Comparison of ENCODE assay signal across 27 cellular contexts in the genomic region with DNA sequence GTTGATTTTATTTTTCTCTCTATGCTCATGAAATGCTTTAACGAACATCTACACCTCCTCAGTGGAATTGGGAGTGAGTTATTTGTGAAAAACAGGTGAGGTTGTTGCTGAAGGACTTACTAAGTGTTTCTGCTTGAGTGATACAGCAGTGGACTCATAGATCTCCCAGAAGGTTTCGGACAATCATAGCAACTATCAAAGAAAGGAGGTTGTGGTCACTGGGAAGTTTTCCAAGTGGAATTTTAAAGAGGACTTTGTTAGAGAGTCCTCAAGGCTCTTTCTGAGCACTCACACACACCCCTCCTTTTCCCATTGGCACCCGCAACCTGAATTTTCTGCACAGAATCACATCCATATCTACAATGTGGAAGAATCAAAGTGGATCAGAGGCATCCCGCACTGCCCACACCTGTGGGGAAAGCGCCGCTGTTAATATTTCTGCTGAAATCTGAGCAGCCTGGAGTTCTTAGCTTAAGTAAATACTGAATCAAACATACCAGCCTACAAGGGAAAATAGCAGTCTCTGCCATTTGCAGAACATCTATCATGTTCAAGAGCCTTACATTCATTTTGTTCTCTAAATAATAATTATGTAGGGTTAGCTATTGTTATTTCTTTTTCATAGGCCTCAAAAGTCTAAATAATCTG.
A peak's percentile ranks its signal among the peaks of the same experiment; 100 is the strongest.
DNase-seq lines count a peak whose midpoint lies in the region; ATAC-seq lines count a peak whose summit lies in the region.
"Had no signal": no experiment of that assay in that cellular context is flagged by ENCODE, and none has a peak within 500 bp of the region (broad histone marks: within the 10 kb centered on the region; RNA-seq: fewer than 3 reads in every experiment).

No MANE protein-coding gene starts in this region.

- no peak overlapping the region for H4K8ac ChIP-seq in mesendoderm (ENCODE audit: low read depth, low read length)

- H2BK120ac ChIP-seq in mesendoderm (ENCODE audit: low read depth, low read length), result peak overlapping the region; percentile 88

- peak overlapping the region; percentile 74 for H2BK15ac ChIP-seq in mesendoderm (replicated peaks; ENCODE audit: low read depth)

- DNase-seq in NCI-H1105 treated with DMSO at 0.1 percent for 48 hours (lab: John Stamatoyannopoulos, UW) (peak; percentile 28), NCI-H1105 (lab: John Stamatoyannopoulos, UW) (no peak), NCI-H1417 (lab: John Stamatoyannopoulos, UW) (peak; percentile 77 to 92 (median 79)), NCI-H69 (lab: John Stamatoyannopoulos, UW) (peak; percentile 95), mesendoderm (no peak), NCI-H226 (no peak)
- DNase-seq: 8988T; activated CD4-positive, alpha-beta T cell treated with anti-CD3 and anti-CD28 coated beads for 4 hours; activated CD8-positive, alpha-beta memory T cell treated with anti-CD3 and anti-CD28 coated beads for 24 hours; activated T-cell treated with anti-CD3 and anti-CD28 coated beads, Interleukin-2, amount 50 U/mL, for 1 hour; CD4-positive, alpha-beta memory T cell; DMS 273 treated with DMSO at 0.1 percent for 48 hours; effector memory CD4-positive, alpha-beta T cell; erythroblast; GF-D8; heart left ventricle; mesenchymal stem cell; NCI-H510A; psoas muscle; RPMI8226; SK-N-SH; stimulated activated CD8-positive, alpha-beta memory T cell treated with anti-CD3 and anti-CD28 coated beads, Interleukin-4, amount 100 ng/mL, for 48 hours; T-helper 17 cell; transverse colon had no signal

- no CpG with 5 or more reads among the region's 6 CpGs for WGBS in mesendoderm (ENCODE audit: extremely low coverage, insufficient coverage, low lambda C conversion rate)

- no peak overlapping the region for H2BK5ac ChIP-seq in mesendoderm (ENCODE audit: low read length)

- no peaks in the 10 kb centered on the region for H3K79me1 ChIP-seq in mesendoderm (ENCODE audit: low read length)

- H3K4me2 ChIP-seq in mesendoderm (ENCODE audit: low read length), result no peak overlapping the region
- H3K4me2 ChIP-seq: SK-N-SH had no signal

- no peak overlapping the region for H4K5ac ChIP-seq in mesendoderm (ENCODE audit: low read length)

- ATAC-seq in HG03045 (IDR thresholded peaks at IDR 0.05; ENCODE audit: unreplicated experiment) (no peak), HG03442 (IDR thresholded peaks at IDR 0.05; ENCODE audit: unreplicated experiment) (no peak)
- ATAC-seq: psoas muscle, T-helper 17 cell had no signal

- no peak overlapping the region for H3K4me3 ChIP-seq in mesendoderm (ENCODE audit: low read length)
- H3K4me3 ChIP-seq: heart left ventricle, psoas muscle, transverse colon had no signal

- no peak overlapping the region for H3K27ac ChIP-seq in mesendoderm (ENCODE audit: low read depth, low read length)
- H3K27ac ChIP-seq: neutrophil, psoas muscle, transverse colon had no signal

- no peaks in the 10 kb centered on the region for H3K27me3 ChIP-seq in mesendoderm (ENCODE audit: insufficient read depth, low read length, poor library complexity)
- H3K27me3 ChIP-seq: heart left ventricle, transverse colon had no signal

- H3K9ac ChIP-seq in mesendoderm (ENCODE audit: low read length), result no peak overlapping the region
- H3K9ac ChIP-seq: SK-N-SH had no signal

- H2AK5ac ChIP-seq in mesendoderm (ENCODE audit: low read length), result no peak overlapping the region

- no peak overlapping the region for H3K4ac ChIP-seq in mesendoderm (ENCODE audit: low read depth, low read length)

- no peak overlapping the region for H3K23ac ChIP-seq in mesendoderm (ENCODE audit: low read length)

- H3K18ac ChIP-seq in mesendoderm (ENCODE audit: low read length), result peak overlapping the region; percentile 92

- H3K4me1 ChIP-seq in mesendoderm (ENCODE audit: control insufficient read depth, low read depth, low read length), result peaks cover 9% of the 10 kb centered on the region
- H3K4me1 ChIP-seq: psoas muscle, transverse colon had no signal

- H3K79me2 ChIP-seq in mesendoderm (ENCODE audit: control insufficient read depth, insufficient read depth, low read length), result no peaks in the 10 kb centered on the region

- no peak overlapping the region for H3K56ac ChIP-seq in mesendoderm (ENCODE audit: low read length)

- H3K36me3 ChIP-seq in mesendoderm (ENCODE audit: control insufficient read depth, insufficient read depth, low read length), result no peaks in the 10 kb centered on the region
- H3K36me3 ChIP-seq: heart left ventricle, neutrophil, transverse colon had no signal

Comparison
In these comparisons a context has a peak if more than half of its experiments do, and no peak if none do; other contexts are left out.
1. DNase-seq: peak in NCI-H1105 treated with DMSO at 0.1 percent for 48 hours (single experiment), NCI-H1417 (3 of 3) and NCI-H69 (single experiment); none in NCI-H1105 (single experiment), mesendoderm (single experiment) and NCI-H226 (single experiment).